Comparison of ENCODE assay signal across 8 cellular contexts in the genomic region with DNA sequence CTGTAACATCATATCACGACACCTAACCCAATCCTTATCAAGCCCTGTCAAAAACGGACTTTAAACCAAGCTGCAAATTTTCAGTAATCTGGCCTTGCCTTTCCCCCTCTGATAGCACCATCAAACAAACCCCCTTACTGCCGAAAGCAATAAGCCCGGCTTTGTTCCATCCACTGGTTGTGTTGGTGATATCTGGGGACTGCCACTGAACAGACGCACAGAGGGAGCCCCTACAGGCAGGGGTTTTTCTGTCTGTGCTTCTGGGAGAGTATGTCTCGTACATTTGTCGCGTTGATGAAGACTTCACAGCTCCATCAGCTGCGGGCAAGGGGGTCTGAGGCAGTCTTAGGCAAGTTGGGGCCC. TPM values are rescaled to one million over a fixed set of nuclear protein-coding genes. Genes with fewer than 3 reads are reported as not detected.
DNase-seq lines count a peak whose midpoint lies in the region; ATAC-seq and TF ChIP-seq lines count a peak whose summit lies in the region.

No MANE protein-coding gene starts in this region.

- no peaks in the 10 kb centered on the region for H3K36me3 Mint-ChIP-seq in naive B cell

- H3K9me3 Mint-ChIP-seq in naive B cell = no peaks in the 10 kb centered on the region

- peak overlapping the region in 2 of 6 donors; percentile 28 to 89 for H3K27ac Mint-ChIP-seq in naive B cell

- H3K4me1 Mint-ChIP-seq in naive B cell = peaks cover 17 to 36% (median 32%) of the 10 kb centered on the region in 3 donors

- H3K4me3 Mint-ChIP-seq in naive B cell = peak overlapping the region; percentile 82 to 98 (median 92)

- peaks cover 17 to 38% (median 33%) of the 10 kb centered on the region in 3 donors for H3K27me3 Mint-ChIP-seq in naive B cell

- peak overlapping the region; percentile 62 for H3K4me3 ChIP-seq in GM12875 (ENCODE audit: low read depth, low read length)

- DNase-seq in Kasumi-1 (lab: John Stamatoyannopoulos, UW) (peak; percentile 82 to 86), cerebellar cortex (ENCODE audit: low spot score) (peak; percentile 42), naive B cell (no peak), NOMO-1 (lab: John Stamatoyannopoulos, UW; ENCODE audit: unreplicated experiment in 2 of 2) (no peak), cerebellar nuclear complex (lab: John Stamatoyannopoulos, UW) (no peak), sciatic nerve (ENCODE audit: low spot score) (no peak), NOMO-1 treated with DMSO at 0.1 percent for 48 hours (lab: John Stamatoyannopoulos, UW; ENCODE audit: unreplicated experiment) (no peak)

- ATAC-seq in naive B cell (ENCODE audit: low read depth in 2 of 2) (peak; percentile 50 to 54), sciatic nerve (no peak)

- no peak for TF ChIP-seq CTCF in GM12875 (IDR thresholded peaks at IDR 0.05; ENCODE audit: borderline replicate concordance, insufficient read depth, low read depth, low read length)

- intact Hi-C loops in sciatic nerve (cut with DNase I) = no loop called here

RNA-seq across cellular contexts. Expression of gene PLAU, which starts 0.6 kb away (rescaled TPM):
- under 1 TPM in 1 of 6 donors, not detected in 5; 0.12 TPM for polyA plus RNA-seq in naive B cell (ENCODE audit: low read depth in 6 of 6)
- total RNA-seq in sciatic nerve = 15.6 TPM

RNA-seq across cellular contexts. Expression of gene CAMK2G, which starts 36.0 kb away (rescaled TPM):
- 1 to 10 TPM; 1.7 to 5.1 (median 3.6) TPM for polyA plus RNA-seq in naive B cell (ENCODE audit: low read depth in 6 of 6)
- total RNA-seq in sciatic nerve = 30.5 TPM

Comparison
In these comparisons a context has a peak if more than half of its experiments do, and no peak if none do; other contexts are left out.
1. DNase-seq: peak in Kasumi-1 (2 of 2) and cerebellar cortex (single experiment); none in naive B cell (single experiment), NOMO-1 (0 of 2), cerebellar nuclear complex (0 of 2), sciatic nerve (single experiment) and NOMO-1 treated with DMSO at 0.1 percent for 48 hours (single experiment).